In the genomic region with DNA sequence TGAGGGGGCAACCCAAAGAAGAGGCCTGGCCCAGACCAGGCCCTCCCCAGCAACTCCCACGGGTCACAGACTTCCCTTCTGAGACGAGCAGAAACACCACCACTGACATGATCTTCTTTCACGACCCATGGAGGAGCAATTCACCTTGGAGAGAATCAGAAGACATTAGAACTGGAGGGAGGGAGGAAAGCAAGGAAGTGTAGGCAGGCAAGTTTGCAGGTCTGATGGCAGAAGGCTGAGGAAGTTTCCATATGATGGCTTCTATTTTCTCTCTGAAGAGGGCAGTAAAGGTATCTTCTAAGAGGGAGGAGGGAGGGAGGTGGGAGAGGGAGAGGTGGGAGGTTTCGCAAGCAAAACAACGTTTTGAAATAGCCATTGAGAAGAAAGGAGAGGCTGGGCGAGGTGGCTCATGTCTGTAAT, we compare ENCODE assay signal across 1 cellular context.
TF ChIP-seq lines count a peak whose summit lies in the region.

No MANE protein-coding gene starts in this region.

TF ChIP-seq in liver, 16 proteins besides CTCF, POLR2A, EP300 and RAD21:
- TF ChIP-seq REST (IDR thresholded peaks at IDR 0.05) (no peak), JUND (IDR thresholded peaks at IDR 0.05) (no peak), NR2F2 (IDR thresholded peaks at IDR 0.05) (no peak), TAF1 (conservative IDR thresholded peaks at IDR 0.05) (no peak), GABPA (IDR thresholded peaks at IDR 0.05 in 1 of 2, conservative IDR thresholded peaks at IDR 0.05 in 1 of 2) (no peak), FOXA1 (IDR thresholded peaks at IDR 0.05) (no peak), HNF4G (IDR thresholded peaks at IDR 0.05) (no peak)
